Comparison of ENCODE assay signal across 8 cellular contexts in the genomic region with DNA sequence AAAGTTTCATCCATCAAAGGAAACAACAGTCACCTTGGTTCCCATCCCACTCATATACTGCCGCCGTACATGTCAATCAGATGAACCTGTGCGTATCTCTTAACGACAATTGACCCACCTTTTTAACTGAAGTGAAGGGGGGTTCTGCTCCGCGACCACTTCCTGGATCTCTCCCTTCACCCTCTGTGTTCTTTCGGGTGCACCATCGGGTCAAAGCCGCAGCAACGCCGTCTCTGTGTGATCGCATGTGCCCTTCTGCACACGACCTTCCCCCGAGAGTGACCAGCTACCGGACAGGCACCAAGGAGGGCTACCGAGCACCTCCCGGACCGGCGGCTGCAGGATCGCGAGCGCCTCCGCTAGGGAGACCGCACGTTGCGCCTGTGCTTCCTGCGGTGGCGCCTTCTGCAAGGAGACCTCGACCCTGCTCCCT. TPM values are rescaled to one million over a fixed set of nuclear protein-coding genes. Genes with fewer than 3 reads are reported as not detected.
DNase-seq lines count a peak whose midpoint lies in the region; ATAC-seq, FAIRE-seq and TF ChIP-seq lines count a peak whose summit lies in the region.
"Not testable (repeated sequence)": the region's sequence is repeated elsewhere in the genome, so short reads cannot be mapped to it uniquely, and the experiment has no call there.

No MANE protein-coding gene starts in this region.

- H3K9ac ChIP-seq in K562 (ENCODE audit: insufficient read depth in 1 of 2, low read depth in 2 of 2, low read length in 2 of 2), result peak overlapping the region; percentile 61 to 91
- H3K9ac ChIP-seq in stomach smooth muscle (ENCODE audit: low read length in 2 of 2), result peak overlapping the region in 1 of 2 donors; percentile 60

- peak overlapping the region; percentile 85 for H2AFZ ChIP-seq in K562 (ENCODE audit: low read depth, low read length)

- H3K4me1 ChIP-seq in HAP-1, result peaks cover 15% of the 10 kb centered on the region
- H3K4me1 ChIP-seq in K562 (replicated peaks in 1 of 2; ENCODE audit: control insufficient read depth in 2 of 2, insufficient read depth in 2 of 2, low read length in 2 of 2); stomach smooth muscle (ENCODE audit: control insufficient read depth, insufficient read depth, low read length): not testable (repeated sequence)

- TF ChIP-seq EP300 in K562 (IDR thresholded peaks at IDR 0.05; ENCODE audit: low read length), result not testable (repeated sequence)

- BruUV-seq in K562 (replicated peaks; lab: Mats Ljungman, UMichigan), result TSS peak; percentile 80

- H3K4me3 Mint-ChIP-seq in nephron, result peak overlapping the region; percentile 93 to 99 (median 94)

- peak overlapping the region; percentile 52 for H3K4me3 ChIP-seq in HAP-1
- peak overlapping the region; percentile 73 for H3K4me3 ChIP-seq in WI38 (ENCODE audit: low read depth, low read length)
- H3K4me3 ChIP-seq in K562, result peak overlapping the region; percentile 70
- peak overlapping the region; percentile 78 to 83 for H3K4me3 ChIP-seq in stomach smooth muscle (ENCODE audit: low read length in 2 of 2)

- peak; percentile 82 for FAIRE-seq in K562 (lab: Jason Lieb, UNC)

- TF ChIP-seq CTCF in WI38 (IDR thresholded peaks at IDR 0.05; ENCODE audit: low read depth, low read length); nephron (IDR thresholded peaks at IDR 0.05; ENCODE audit: unreplicated experiment in 3 of 3): not testable (repeated sequence)
- peak in 2 of 3 experiments; percentile 30 to 37; a peak in 2 of 6 replicates for TF ChIP-seq CTCF in K562 (IDR thresholded peaks at IDR 0.05 in 2 of 3, conservative IDR thresholded peaks at IDR 0.05 in 1 of 3; ENCODE audit: insufficient read depth in 2 of 3, low read depth in 1 of 3, low read length in 3 of 3)

- peak overlapping the region; percentile 28 to 34 (median 28) for H3K27ac Mint-ChIP-seq in nephron

- peaks cover 23% of the 10 kb centered on the region for H3K4me1 Mint-ChIP-seq in nephron

- H3K36me3 Mint-ChIP-seq in nephron (ENCODE audit: low read depth), result not testable (repeated sequence)

- H3K9me3 Mint-ChIP-seq in nephron, result not testable (repeated sequence)

- H3K27me3 Mint-ChIP-seq in nephron (ENCODE audit: low read depth), result not testable (repeated sequence)

- 3% methylated on average over 8 of the region's 29 CpGs for WGBS in K562 (ENCODE audit: insufficient coverage, low coverage, missing lambda C conversion rate)

- in situ Hi-C loops in HAP-1 (cut with MboI; ENCODE audit: low sequenced_read_pairs); K562 (cut with MboI): not testable (repeated sequence)

- CTCF ChIA-PET in K562 (lab: Yijun Ruan, JAX; ENCODE audit: low intra/inter-chr PET ratio), result not testable (repeated sequence)

- POLR2A ChIA-PET in K562 (lab: Yijun Ruan, JAX), result not testable (repeated sequence)

- TF ChIP-seq POLR2A in K562 (conservative IDR thresholded peaks at IDR 0.05), result peak; percentile 43; the same call in 1 of the 2 replicates

- H3K9me1 ChIP-seq in K562 (ENCODE audit: control insufficient read depth, insufficient read depth, low read length), result not testable (repeated sequence)

- H3K9me3 ChIP-seq in HAP-1; K562 (replicated peaks; ENCODE audit: control insufficient read depth, insufficient read depth, low read depth, low read length); stomach smooth muscle (ENCODE audit: control insufficient read depth in 2 of 2, low read length in 2 of 2): not testable (repeated sequence)

- intact Hi-C loops in K562 (cut with micrococcal nuclease), result not testable (repeated sequence)
- intact Hi-C loops in cardiac septum (cut with DNase I), result loop anchor here (5.0 kb wide), 2 partner anchors 90 to 95 kb away; a partner anchor contains a TSS

- not testable (repeated sequence) for TF ChIP-seq RAD21 in K562 (CRISPR knock-in tag; conservative IDR thresholded peaks at IDR 0.05 in 1 of 2, IDR thresholded peaks at IDR 0.05 in 1 of 2)

- not testable (repeated sequence) for H3K27me3 ChIP-seq in HAP-1 (ENCODE audit: low read depth); K562 (ENCODE audit: control insufficient read depth in 2 of 2, insufficient read depth in 2 of 2, low read length in 2 of 2); stomach smooth muscle (ENCODE audit: control insufficient read depth in 1 of 2, insufficient read depth in 2 of 2, low read length in 2 of 2)

- H3K27ac ChIP-seq in K562 (ENCODE audit: extremely low read depth, low read depth, low read length), result peak overlapping the region; percentile 56
- H3K27ac ChIP-seq in stomach smooth muscle (ENCODE audit: low read length), result not testable (repeated sequence)

- H3K4me2 ChIP-seq in K562 (ENCODE audit: insufficient read depth, low read length), result peak overlapping the region; percentile 88

- ATAC-seq in K562, result peak; percentile 84

- not testable (repeated sequence) for H3K36me3 ChIP-seq in HAP-1 (replicated peaks); stomach smooth muscle (ENCODE audit: control insufficient read depth in 2 of 2, insufficient read depth in 2 of 2, low read length in 2 of 2)
- H3K36me3 ChIP-seq in K562 (ENCODE audit: control insufficient read depth, insufficient read depth, low read length), result peaks cover 12% of the 10 kb centered on the region; the same call in 1 of the 3 replicates

- DNase-seq in DMS 273 (lab: John Stamatoyannopoulos, UW; ENCODE audit: unreplicated experiment) (peak; percentile 29), HAP-1 (ENCODE audit: low spot score in 2 of 2) (peak in 1 of 2 experiments; percentile 64), M059J (ENCODE audit: low read depth) (peak; percentile 8), K562 (ENCODE audit: extremely low read depth in 1 of 4, low spot score in 3 of 4) (peak; percentile 25 to 38 (median 30)), cardiac septum (ENCODE audit: low spot score) (peak; percentile 83)

- not testable (repeated sequence) for H4K20me1 ChIP-seq in K562 (replicated peaks; ENCODE audit: control insufficient read depth, insufficient read depth, low read length)

- peaks cover 51% of the 10 kb centered on the region for H3K79me2 ChIP-seq in K562 (ENCODE audit: control insufficient read depth, insufficient read depth, low read length)

TF ChIP-seq in K562, 482 proteins besides CTCF, POLR2A, EP300 and RAD21 (continues in another document):
- TF ChIP-seq, protein P1, sequence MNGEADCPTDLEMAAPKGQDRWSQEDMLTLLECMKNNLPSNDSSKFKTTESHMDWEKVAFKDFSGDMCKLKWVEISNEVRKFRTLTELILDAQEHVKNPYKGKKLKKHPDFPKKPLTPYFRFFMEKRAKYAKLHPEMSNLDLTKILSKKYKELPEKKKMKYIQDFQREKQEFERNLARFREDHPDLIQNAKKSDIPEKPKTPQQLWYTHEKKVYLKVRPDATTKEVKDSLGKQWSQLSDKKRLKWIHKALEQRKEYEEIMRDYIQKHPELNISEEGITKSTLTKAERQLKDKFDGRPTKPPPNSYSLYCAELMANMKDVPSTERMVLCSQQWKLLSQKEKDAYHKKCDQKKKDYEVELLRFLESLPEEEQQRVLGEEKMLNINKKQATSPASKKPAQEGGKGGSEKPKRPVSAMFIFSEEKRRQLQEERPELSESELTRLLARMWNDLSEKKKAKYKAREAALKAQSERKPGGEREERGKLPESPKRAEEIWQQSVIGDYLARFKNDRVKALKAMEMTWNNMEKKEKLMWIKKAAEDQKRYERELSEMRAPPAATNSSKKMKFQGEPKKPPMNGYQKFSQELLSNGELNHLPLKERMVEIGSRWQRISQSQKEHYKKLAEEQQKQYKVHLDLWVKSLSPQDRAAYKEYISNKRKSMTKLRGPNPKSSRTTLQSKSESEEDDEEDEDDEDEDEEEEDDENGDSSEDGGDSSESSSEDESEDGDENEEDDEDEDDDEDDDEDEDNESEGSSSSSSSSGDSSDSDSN (IDR thresholded peaks at IDR 0.05; ENCODE audit: borderline replicate concordance in 1 of 2, low read depth in 2 of 2, low read length in 2 of 2), result peak in 1 of 2 experiments; percentile 66; a peak in 1 of 4 replicates

RNA-seq across cellular contexts. Expression of a gene that starts 1.2 kb away (rescaled TPM):
- total RNA-seq in M059J (2014; rRNA removed; shearing (Covaris generic)), result 158 and 191 TPM in 2 replicates
- 50.2 and 133 TPM in 2 replicates for total RNA-seq in K562 (2011; cell fraction: chromatin; rRNA removed; ENCODE audit: low replicate concordance)
- 80.8 and 92.6 TPM in 2 replicates for total RNA-seq in K562 (2011; cell fraction: nucleolus; rRNA removed)
- total RNA-seq in K562 (2011; cell fraction: nucleoplasm; rRNA removed), result 147 and 172 TPM in 2 replicates
- 138 and 209 TPM in 2 replicates for total RNA-seq in K562 (2014; rRNA removed)
- 85.8 and 108 TPM in 2 replicates for total RNA-seq in K562 (2014; rRNA removed; fragmentation: Illumina TruSeq; extraction: Trizol)
- 100 and 108 TPM in 2 replicates for total RNA-seq in K562 (2015; rRNA removed; fragmentation: Illumina TruSeq; extraction: Trizol)
- 133 and 137 TPM in 2 replicates for total RNA-seq in K562 (2021)
- 175 and 195 TPM in 2 replicates for polyA plus RNA-seq in K562 (2011; rRNA removed)
- polyA plus RNA-seq in K562 (2011; cell fraction: cytosol; rRNA removed), result 47.8 and 169 TPM in 2 replicates
- 19.9 and 38.4 TPM in 2 replicates for polyA plus RNA-seq in K562 (2011; cell fraction: nucleus; rRNA removed)
- 167 and 239 TPM in 2 replicates for polyA plus RNA-seq in K562 (2012)
- polyA plus RNA-seq in K562 (2014; fragmentation: Illumina TruSeq; extraction: Trizol), result 155 and 183 TPM in 2 replicates
- polyA plus RNA-seq in K562 (2014; fragmentation: Nextera tagmentation; extraction: Ambion mirVana), result 10 to 100 TPM; 43.7 to 56.2 TPM
- 141 and 198 TPM in 2 replicates for polyA plus RNA-seq in K562 (2014; rRNA removed)
- polyA minus RNA-seq in K562 (2011; rRNA and poly(A)+ RNA removed), result 59.4 and 67.8 TPM in 2 replicates
- 44.3 and 50.7 TPM in 2 replicates for polyA minus RNA-seq in K562 (2011; cell fraction: cytosol; rRNA and poly(A)+ RNA removed)
- 12.8 and 23.5 TPM in 2 replicates for polyA minus RNA-seq in K562 (2011; cell fraction: nucleus; rRNA and poly(A)+ RNA removed)
- total RNA-seq in cardiac septum, result 97.7 TPM
